In the genomic region with DNA sequence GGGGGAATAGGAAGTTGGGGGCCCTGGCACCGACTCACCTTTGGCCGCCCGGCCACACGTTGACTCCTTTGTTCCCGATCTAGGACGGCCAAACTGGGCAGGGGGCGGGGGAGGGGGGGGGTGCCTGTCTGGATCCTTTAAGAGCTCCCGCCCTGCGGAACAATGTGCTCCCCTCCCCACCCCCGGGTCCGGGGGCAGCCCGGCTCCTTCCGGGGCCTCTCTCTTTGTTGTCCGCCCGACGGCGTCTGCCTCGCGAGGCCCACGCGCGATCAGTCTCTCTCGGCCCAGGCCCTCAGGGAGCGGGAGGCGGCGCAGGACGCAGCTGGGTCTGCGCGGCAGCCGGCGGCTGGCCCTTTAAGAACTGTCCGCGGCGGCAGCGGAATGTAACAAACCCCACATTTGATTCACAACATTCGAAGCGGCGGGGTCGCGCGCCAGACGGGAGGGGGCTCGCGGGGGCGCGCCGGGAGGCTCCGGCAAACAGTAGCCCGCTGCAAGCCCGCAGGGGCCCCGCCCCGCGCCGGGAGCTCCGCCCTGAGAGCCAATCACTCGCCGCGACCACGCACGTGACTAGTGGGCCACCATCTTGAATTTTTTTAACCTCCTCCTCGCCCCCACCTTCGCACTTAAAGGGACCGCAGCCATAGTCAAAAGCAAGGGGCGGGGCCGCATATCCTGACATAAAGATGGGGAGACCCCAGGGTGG, we compare ENCODE assay signal across 8 cellular contexts. TPM values are rescaled to one million over a fixed set of nuclear protein-coding genes. Genes with fewer than 3 reads are reported as not detected.
DNase-seq lines count a peak whose midpoint lies in the region; ATAC-seq and TF ChIP-seq lines count a peak whose summit lies in the region.

A gene (minus strand): TSS at position 501 of the 706 bp plus-strand sequence. CDS start 4,930 bp downstream, outside the sequence.

- ATAC-seq in GM18505 (IDR thresholded peaks at IDR 0.05; ENCODE audit: unreplicated experiment): peak; percentile 51
- ATAC-seq in HG02973 (IDR thresholded peaks at IDR 0.05; ENCODE audit: unreplicated experiment): peak; percentile 44
- ATAC-seq in right cardiac atrium: peak; percentile 90 to 92

- peak; percentile 84 to 87 for DNase-seq in NCI-H1930 (lab: John Stamatoyannopoulos, UW)
- DNase-seq in anterior cingulate cortex (lab: John Stamatoyannopoulos, UW): peak; percentile 79 to 99 (median 98)
- peak; percentile 98 to 99 (median 99) for DNase-seq in right cardiac atrium
- DNase-seq in pulmonary artery endothelial cell (ENCODE audit: low read depth, low spot score): peak; percentile 93
- DNase-seq in uterus: peak; percentile 98 to 99

- H3K4me3 ChIP-seq in right cardiac atrium (ENCODE audit: low read length) (peak within 1 kb of the TSS; percentile 97), uterus (peak within 1 kb of the TSS; percentile 71 to 87)

- peak in 1 of 4 experiments; percentile 26 for TF ChIP-seq CTCF in uterus (IDR thresholded peaks at IDR 0.05)

- under 1% methylated on average over 65 of the region's 65 CpGs for WGBS in right cardiac atrium

- no peaks in the 10 kb centered on the region for H3K27me3 ChIP-seq in right cardiac atrium (ENCODE audit: control insufficient read depth, insufficient read depth)
- H3K27me3 ChIP-seq in uterus: no peaks in the 10 kb centered on the region

- H3K9me3 ChIP-seq in right cardiac atrium (ENCODE audit: control insufficient read depth, low read length) (no peaks in the 10 kb centered on the region), uterus (no peaks in the 10 kb centered on the region)

- intact Hi-C loops in T-helper 2 cell treated with Interferon-gamma antibody and Interleukin-4, amounts not matched to agents 100 ng/mL and 5 ng/mL, for 36 hours (cut with micrococcal nuclease): loop anchor here (1.0 to 10.0 kb wide), 11 partner anchors 60 to 1022 kb away; a partner anchor contains a TSS
- intact Hi-C loops in right cardiac atrium (cut with DNase I): loop anchor here in 2 of 4 donors (10.0 kb wide), 2 partner anchors 92 to 122 kb away; a partner anchor contains a TSS
- intact Hi-C loops in uterus (cut with DNase I; ENCODE audit: low total_unique reads): no loop called here

- H3K4me1 ChIP-seq in right cardiac atrium (ENCODE audit: control insufficient read depth, insufficient read depth, low read length) (peaks cover 20% of the 10 kb centered on the region), uterus (peaks cover 4 to 20% of the 10 kb centered on the region in 2 donors)

- H3K36me3 ChIP-seq in uterus: no peaks in the 10 kb centered on the region

- TF ChIP-seq POLR2A in GM18505 (IDR thresholded peaks at IDR 0.05; ENCODE audit: borderline replicate concordance, extremely low read depth, insufficient read depth, insufficient read length) (peak; percentile 55), uterus (IDR thresholded peaks at IDR 0.05) (peak; percentile 57 to 69)

- H3K27ac ChIP-seq in right cardiac atrium (ENCODE audit: low read length) (peak within 1 kb of the TSS; percentile 97), uterus (peak within 1 kb of the TSS; percentile 93 to 95)

RNA-seq across cellular contexts. Expression of the gene that starts here (rescaled TPM):
- 105 and 107 TPM in 2 replicates for total RNA-seq in T-helper 2 cell treated with Interferon-gamma antibody and Interleukin-4, amounts not matched to agents 100 ng/mL and 5 ng/mL, for 36 hours
- total RNA-seq in right cardiac atrium: 10 to 100 TPM; 19.6 to 31.7 (median 26.4) TPM
- polyA plus RNA-seq in right cardiac atrium: 16.5 TPM
- total RNA-seq in pulmonary artery endothelial cell: 3.2 and 3.5 TPM in 2 replicates
- total RNA-seq in uterus: 10 to 100 TPM in 2 of 4 donors, 1 to 10 TPM in 2; 1.2 to 32.6 (median 9.2) TPM

Comparison
In these comparisons a context has a peak if more than half of its experiments do, and no peak if none do; other contexts are left out.
1. Peak in every context shown above with its lines: DNase-seq, ATAC-seq, H3K4me3 ChIP-seq and H3K27ac ChIP-seq.